1 cellular context compared by ENCODE assay signal in the genomic region with DNA sequence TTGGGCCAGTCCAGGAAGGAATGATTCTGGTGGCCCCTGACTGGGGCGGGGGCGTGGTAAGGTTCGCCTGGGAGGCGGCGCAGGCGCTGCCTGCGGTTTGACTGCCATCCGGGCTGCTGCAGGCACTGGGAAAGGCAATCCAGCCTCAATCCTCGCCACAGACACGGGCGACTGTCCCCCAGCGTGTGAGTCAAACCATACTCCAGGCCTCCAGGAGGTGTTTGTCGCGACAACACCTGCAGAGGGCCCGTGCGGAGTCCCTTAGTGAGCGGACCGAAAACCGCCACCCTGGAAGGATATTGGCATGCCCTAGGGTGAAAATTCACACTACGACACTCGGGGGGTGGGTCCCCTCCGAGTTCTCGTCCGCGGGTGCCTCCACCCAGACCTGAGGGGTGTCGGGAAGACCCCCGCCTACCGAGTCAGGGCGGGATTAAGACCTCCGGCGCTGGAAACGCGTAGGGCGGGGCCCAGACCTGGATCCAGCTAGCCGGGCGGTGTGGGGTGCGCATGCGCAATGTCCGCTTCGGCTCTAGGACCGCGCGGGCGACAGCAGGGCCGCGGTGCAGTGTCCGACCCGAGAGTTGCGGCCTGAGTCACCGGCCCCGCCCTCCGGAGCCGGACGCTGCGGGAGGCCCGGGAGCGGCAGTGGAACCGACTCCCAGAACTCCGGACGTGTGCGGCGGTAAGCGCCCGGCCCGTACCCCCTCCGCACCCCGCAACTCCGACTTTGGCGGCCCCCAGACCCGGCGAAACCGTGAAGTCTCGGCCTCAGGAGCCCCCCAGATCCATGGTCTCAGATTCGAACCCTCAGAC.
TF ChIP-seq lines count a peak whose summit lies in the region.

A gene (plus strand): TSS at position 594 of the 816 bp plus-strand sequence. CDS start 946 bp downstream, outside the sequence.

TF ChIP-seq in HEK293, 187 proteins besides CTCF, POLR2A, EP300 and RAD21 (continued from another document and continues in another):
- TF ChIP-seq, protein P1, sequence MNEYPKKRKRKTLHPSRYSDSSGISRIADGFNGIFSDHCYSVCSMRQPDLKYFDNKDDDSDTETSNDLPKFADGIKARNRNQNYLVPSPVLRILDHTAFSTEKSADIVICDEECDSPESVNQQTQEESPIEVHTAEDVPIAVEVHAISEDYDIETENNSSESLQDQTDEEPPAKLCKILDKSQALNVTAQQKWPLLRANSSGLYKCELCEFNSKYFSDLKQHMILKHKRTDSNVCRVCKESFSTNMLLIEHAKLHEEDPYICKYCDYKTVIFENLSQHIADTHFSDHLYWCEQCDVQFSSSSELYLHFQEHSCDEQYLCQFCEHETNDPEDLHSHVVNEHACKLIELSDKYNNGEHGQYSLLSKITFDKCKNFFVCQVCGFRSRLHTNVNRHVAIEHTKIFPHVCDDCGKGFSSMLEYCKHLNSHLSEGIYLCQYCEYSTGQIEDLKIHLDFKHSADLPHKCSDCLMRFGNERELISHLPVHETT (tag by site-specific recombination; IDR thresholded peaks at IDR 0.05) = peak; percentile 89
- TF ChIP-seq ZNF621 (tag by site-specific recombination; IDR thresholded peaks at IDR 0.05) = no peak
- no peak for TF ChIP-seq ZNF830 (tag by site-specific recombination; IDR thresholded peaks at IDR 0.05; ENCODE audit: low read depth)
- TF ChIP-seq, protein P2, sequence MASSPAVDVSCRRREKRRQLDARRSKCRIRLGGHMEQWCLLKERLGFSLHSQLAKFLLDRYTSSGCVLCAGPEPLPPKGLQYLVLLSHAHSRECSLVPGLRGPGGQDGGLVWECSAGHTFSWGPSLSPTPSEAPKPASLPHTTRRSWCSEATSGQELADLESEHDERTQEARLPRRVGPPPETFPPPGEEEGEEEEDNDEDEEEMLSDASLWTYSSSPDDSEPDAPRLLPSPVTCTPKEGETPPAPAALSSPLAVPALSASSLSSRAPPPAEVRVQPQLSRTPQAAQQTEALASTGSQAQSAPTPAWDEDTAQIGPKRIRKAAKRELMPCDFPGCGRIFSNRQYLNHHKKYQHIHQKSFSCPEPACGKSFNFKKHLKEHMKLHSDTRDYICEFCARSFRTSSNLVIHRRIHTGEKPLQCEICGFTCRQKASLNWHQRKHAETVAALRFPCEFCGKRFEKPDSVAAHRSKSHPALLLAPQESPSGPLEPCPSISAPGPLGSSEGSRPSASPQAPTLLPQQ (tag by site-specific recombination; IDR thresholded peaks at IDR 0.05) = peak; percentile 97
- peak; percentile 77 for TF ChIP-seq ZNF394 (tag by site-specific recombination; IDR thresholded peaks at IDR 0.05; ENCODE audit: borderline replicate concordance)
- TF ChIP-seq ZNF157 (tag by site-specific recombination; IDR thresholded peaks at IDR 0.05) = no peak
- TF ChIP-seq, protein P3, sequence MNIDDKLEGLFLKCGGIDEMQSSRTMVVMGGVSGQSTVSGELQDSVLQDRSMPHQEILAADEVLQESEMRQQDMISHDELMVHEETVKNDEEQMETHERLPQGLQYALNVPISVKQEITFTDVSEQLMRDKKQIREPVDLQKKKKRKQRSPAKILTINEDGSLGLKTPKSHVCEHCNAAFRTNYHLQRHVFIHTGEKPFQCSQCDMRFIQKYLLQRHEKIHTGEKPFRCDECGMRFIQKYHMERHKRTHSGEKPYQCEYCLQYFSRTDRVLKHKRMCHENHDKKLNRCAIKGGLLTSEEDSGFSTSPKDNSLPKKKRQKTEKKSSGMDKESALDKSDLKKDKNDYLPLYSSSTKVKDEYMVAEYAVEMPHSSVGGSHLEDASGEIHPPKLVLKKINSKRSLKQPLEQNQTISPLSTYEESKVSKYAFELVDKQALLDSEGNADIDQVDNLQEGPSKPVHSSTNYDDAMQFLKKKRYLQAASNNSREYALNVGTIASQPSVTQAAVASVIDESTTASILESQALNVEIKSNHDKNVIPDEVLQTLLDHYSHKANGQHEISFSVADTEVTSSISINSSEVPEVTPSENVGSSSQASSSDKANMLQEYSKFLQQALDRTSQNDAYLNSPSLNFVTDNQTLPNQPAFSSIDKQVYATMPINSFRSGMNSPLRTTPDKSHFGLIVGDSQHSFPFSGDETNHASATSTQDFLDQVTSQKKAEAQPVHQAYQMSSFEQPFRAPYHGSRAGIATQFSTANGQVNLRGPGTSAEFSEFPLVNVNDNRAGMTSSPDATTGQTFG (tag by site-specific recombination; IDR thresholded peaks at IDR 0.05; ENCODE audit: borderline replicate concordance) = no peak; the same call in 1 of the 2 replicates
- TF ChIP-seq ZNF791 (tag by site-specific recombination; IDR thresholded peaks at IDR 0.05) = no peak
- TF ChIP-seq, protein P4, sequence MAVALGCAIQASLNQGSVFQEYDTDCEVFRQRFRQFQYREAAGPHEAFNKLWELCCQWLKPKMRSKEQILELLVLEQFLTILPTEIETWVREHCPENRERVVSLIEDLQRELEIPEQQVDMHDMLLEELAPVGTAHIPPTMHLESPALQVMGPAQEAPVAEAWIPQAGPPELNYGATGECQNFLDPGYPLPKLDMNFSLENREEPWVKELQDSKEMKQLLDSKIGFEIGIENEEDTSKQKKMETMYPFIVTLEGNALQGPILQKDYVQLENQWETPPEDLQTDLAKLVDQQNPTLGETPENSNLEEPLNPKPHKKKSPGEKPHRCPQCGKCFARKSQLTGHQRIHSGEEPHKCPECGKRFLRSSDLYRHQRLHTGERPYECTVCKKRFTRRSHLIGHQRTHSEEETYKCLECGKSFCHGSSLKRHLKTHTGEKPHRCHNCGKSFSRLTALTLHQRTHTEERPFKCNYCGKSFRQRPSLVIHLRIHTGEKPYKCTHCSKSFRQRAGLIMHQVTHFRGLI (tag by site-specific recombination; IDR thresholded peaks at IDR 0.05) = no peak
- TF ChIP-seq SCRT2 (tag by site-specific recombination; IDR thresholded peaks at IDR 0.05) = peak; percentile 52; the same call in 1 of the 2 replicates
- no peak for TF ChIP-seq PRDM1 (tag by site-specific recombination; IDR thresholded peaks at IDR 0.05)
- TF ChIP-seq MEIS1 (CRISPR knock-in tag; IDR thresholded peaks at IDR 0.05; ENCODE audit: borderline replicate concordance) = no peak
- peak; percentile 49; the same call in 1 of the 2 replicates for TF ChIP-seq FEZF1 (tag by site-specific recombination; IDR thresholded peaks at IDR 0.05)
- TF ChIP-seq, protein P5, sequence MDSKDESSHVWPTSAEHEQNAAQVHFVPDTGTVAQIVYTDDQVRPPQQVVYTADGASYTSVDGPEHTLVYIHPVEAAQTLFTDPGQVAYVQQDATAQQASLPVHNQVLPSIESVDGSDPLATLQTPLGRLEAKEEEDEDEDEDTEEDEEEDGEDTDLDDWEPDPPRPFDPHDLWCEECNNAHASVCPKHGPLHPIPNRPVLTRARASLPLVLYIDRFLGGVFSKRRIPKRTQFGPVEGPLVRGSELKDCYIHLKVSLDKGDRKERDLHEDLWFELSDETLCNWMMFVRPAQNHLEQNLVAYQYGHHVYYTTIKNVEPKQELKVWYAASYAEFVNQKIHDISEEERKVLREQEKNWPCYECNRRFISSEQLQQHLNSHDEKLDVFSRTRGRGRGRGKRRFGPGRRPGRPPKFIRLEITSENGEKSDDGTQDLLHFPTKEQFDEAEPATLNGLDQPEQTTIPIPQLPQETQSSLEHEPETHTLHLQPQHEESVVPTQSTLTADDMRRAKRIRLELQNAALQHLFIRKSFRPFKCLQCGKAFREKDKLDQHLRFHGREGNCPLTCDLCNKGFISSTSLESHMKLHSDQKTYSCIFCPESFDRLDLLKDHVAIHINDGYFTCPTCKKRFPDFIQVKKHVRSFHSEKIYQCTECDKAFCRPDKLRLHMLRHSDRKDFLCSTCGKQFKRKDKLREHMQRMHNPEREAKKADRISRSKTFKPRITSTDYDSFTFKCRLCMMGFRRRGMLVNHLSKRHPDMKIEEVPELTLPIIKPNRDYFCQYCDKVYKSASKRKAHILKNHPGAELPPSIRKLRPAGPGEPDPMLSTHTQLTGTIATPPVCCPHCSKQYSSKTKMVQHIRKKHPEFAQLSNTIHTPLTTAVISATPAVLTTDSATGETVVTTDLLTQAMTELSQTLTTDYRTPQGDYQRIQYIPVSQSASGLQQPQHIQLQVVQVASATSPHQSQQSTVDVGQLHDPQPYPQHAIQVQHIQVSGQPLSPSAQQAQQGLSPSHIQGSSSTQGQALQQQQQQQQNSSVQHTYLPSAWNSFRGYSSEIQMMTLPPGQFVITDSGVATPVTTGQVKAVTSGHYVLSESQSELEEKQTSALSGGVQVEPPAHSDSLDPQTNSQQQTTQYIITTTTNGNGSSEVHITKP (tag by site-specific recombination; IDR thresholded peaks at IDR 0.05) = peak; percentile 99
- TF ChIP-seq ZNF549 (tag by site-specific recombination; IDR thresholded peaks at IDR 0.05) = no peak
- peak; percentile 81 for TF ChIP-seq ZBTB21 (tag by site-specific recombination; IDR thresholded peaks at IDR 0.05)
- peak; percentile 100 for TF ChIP-seq BCL11A (tag by site-specific recombination; IDR thresholded peaks at IDR 0.05; ENCODE audit: low read depth)
- peak; percentile 96 for TF ChIP-seq ZXDB (tag by site-specific recombination; IDR thresholded peaks at IDR 0.05)
- TF ChIP-seq KLF9 (tag by site-specific recombination; IDR thresholded peaks at IDR 0.05; ENCODE audit: low read depth) = peak; percentile 96
- no peak for TF ChIP-seq ZNF354C (tag by site-specific recombination; IDR thresholded peaks at IDR 0.05; ENCODE audit: borderline replicate concordance, low read depth)
- no peak for TF ChIP-seq ZNF571 (tag by site-specific recombination; IDR thresholded peaks at IDR 0.05)
- TF ChIP-seq ZNF48 (tag by site-specific recombination; IDR thresholded peaks at IDR 0.05) = no peak
- no peak for TF ChIP-seq ZNF211 (tag by site-specific recombination; IDR thresholded peaks at IDR 0.05; ENCODE audit: low read depth)
- TF ChIP-seq ZNF23 (tag by site-specific recombination; IDR thresholded peaks at IDR 0.05; ENCODE audit: borderline replicate concordance) = no peak
- TF ChIP-seq, protein P6, sequence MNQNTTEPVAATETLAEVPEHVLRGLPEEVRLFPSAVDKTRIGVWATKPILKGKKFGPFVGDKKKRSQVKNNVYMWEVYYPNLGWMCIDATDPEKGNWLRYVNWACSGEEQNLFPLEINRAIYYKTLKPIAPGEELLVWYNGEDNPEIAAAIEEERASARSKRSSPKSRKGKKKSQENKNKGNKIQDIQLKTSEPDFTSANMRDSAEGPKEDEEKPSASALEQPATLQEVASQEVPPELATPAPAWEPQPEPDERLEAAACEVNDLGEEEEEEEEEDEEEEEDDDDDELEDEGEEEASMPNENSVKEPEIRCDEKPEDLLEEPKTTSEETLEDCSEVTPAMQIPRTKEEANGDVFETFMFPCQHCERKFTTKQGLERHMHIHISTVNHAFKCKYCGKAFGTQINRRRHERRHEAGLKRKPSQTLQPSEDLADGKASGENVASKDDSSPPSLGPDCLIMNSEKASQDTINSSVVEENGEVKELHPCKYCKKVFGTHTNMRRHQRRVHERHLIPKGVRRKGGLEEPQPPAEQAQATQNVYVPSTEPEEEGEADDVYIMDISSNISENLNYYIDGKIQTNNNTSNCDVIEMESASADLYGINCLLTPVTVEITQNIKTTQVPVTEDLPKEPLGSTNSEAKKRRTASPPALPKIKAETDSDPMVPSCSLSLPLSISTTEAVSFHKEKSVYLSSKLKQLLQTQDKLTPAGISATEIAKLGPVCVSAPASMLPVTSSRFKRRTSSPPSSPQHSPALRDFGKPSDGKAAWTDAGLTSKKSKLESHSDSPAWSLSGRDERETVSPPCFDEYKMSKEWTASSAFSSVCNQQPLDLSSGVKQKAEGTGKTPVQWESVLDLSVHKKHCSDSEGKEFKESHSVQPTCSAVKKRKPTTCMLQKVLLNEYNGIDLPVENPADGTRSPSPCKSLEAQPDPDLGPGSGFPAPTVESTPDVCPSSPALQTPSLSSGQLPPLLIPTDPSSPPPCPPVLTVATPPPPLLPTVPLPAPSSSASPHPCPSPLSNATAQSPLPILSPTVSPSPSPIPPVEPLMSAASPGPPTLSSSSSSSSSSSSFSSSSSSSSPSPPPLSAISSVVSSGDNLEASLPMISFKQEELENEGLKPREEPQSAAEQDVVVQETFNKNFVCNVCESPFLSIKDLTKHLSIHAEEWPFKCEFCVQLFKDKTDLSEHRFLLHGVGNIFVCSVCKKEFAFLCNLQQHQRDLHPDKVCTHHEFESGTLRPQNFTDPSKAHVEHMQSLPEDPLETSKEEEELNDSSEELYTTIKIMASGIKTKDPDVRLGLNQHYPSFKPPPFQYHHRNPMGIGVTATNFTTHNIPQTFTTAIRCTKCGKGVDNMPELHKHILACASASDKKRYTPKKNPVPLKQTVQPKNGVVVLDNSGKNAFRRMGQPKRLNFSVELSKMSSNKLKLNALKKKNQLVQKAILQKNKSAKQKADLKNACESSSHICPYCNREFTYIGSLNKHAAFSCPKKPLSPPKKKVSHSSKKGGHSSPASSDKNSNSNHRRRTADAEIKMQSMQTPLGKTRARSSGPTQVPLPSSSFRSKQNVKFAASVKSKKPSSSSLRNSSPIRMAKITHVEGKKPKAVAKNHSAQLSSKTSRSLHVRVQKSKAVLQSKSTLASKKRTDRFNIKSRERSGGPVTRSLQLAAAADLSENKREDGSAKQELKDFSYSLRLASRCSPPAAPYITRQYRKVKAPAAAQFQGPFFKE (tag by site-specific recombination; IDR thresholded peaks at IDR 0.05; ENCODE audit: borderline replicate concordance) = no peak
- TF ChIP-seq, protein P7, sequence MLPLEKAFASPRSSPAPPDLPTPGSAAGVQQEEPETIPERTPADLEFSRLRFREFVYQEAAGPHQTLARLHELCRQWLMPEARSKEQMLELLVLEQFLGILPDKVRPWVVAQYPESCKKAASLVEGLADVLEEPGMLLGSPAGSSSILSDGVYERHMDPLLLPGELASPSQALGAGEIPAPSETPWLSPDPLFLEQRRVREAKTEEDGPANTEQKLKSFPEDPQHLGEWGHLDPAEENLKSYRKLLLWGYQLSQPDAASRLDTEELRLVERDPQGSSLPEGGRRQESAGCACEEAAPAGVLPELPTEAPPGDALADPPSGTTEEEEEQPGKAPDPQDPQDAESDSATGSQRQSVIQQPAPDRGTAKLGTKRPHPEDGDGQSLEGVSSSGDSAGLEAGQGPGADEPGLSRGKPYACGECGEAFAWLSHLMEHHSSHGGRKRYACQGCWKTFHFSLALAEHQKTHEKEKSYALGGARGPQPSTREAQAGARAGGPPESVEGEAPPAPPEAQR (tag by site-specific recombination; IDR thresholded peaks at IDR 0.05) = no peak
- TF ChIP-seq, protein P8, sequence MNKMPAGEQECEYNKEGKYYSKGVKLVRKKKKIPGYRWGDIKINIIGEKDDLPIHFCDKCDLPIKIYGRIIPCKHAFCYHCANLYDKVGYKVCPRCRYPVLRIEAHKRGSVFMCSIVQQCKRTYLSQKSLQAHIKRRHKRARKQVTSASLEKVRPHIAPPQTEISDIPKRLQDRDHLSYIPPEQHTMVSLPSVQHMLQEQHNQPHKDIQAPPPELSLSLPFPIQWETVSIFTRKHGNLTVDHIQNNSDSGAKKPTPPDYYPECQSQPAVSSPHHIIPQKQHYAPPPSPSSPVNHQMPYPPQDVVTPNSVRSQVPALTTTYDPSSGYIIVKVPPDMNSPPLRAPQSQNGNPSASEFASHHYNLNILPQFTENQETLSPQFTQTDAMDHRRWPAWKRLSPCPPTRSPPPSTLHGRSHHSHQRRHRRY (tag by site-specific recombination; IDR thresholded peaks at IDR 0.05) = peak; percentile 14; the same call in 1 of the 2 replicates
